Comparison of ENCODE assay signal across 8 cellular contexts in the genomic region with DNA sequence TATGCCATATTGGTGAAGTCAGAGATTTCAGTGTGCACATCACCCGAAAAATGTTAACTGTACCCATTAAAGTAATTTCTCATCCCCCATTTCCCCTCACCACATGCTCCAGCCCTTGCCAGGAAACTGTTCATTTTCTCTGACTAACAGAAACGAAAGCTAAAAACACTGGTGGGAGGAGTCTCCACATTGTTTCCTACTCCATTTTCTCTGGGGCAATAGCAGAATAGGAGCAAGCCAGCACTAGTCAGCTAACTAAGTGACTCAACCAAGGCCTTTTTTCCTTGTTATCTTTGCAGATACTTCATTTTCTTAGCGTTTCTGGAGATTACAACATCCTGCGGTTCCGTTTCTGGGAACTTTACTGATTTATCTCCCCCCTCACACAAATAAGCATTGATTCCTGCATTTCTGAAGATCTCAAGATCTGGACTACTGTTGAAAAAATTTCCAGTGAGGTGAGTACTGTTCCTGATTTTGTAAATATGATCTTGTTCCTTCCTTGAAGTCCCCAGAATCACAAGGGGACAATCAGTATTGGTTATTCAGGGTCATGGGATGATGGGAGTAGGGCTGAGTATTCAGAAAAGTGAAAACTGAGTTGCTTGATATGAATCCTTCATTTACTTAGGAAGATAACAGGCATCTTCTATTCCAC. TPM values are rescaled to one million over a fixed set of nuclear protein-coding genes. Genes with fewer than 3 reads are reported as not detected.
DNase-seq lines count a peak whose midpoint lies in the region; ATAC-seq and TF ChIP-seq lines count a peak whose summit lies in the region.

A gene (plus strand): TSS at position 204 of the 658 bp plus-strand sequence. CDS start 4,774 bp downstream, outside the sequence.

- H3K36me3 ChIP-seq in naive thymus-derived CD4-positive, alpha-beta T cell (ENCODE audit: control insufficient read depth in 2 of 3, insufficient read depth in 3 of 3, low read length in 3 of 3): no peaks in the 10 kb centered on the region
- H3K36me3 ChIP-seq in thyroid gland: no peaks in the 10 kb centered on the region

- H3K36me3 Mint-ChIP-seq in activated CD8-positive, alpha-beta T cell treated with anti-CD3 and anti-CD28 coated beads for 36 hours (ENCODE audit: low read depth): peaks cover 66% of the 10 kb centered on the region
- peaks cover 0 to 55% (median 10%) of the 10 kb centered on the region in 5 donors for H3K36me3 Mint-ChIP-seq in naive thymus-derived CD4-positive, alpha-beta T cell

- intact Hi-C loops in activated CD8-positive, alpha-beta T cell treated with anti-CD3 and anti-CD28 coated beads for 36 hours (cut with micrococcal nuclease): loop anchor here (5.0 kb wide), 1 partner anchor 67 kb away; a partner anchor contains a TSS
- intact Hi-C loops in naive thymus-derived CD4-positive, alpha-beta T cell (cut with micrococcal nuclease): loop anchor here (1.0 to 5.0 kb wide), 7 partner anchors 12 to 1873 kb away; a partner anchor contains a TSS
- intact Hi-C loops in thyroid gland (cut with DNase I): no loop called here

- peak within 1 kb of the TSS; percentile 96 for H3K27ac Mint-ChIP-seq in activated CD8-positive, alpha-beta T cell treated with anti-CD3 and anti-CD28 coated beads for 36 hours
- peak within 1 kb of the TSS; percentile 92 to 99 (median 96) for H3K27ac Mint-ChIP-seq in naive thymus-derived CD4-positive, alpha-beta T cell

- POLR2A ChIA-PET in activated CD8-positive, alpha-beta T cell treated with anti-CD3 and anti-CD28 coated beads for 36 hours (lab: Charles Lee): interaction anchor here (0.6 to 3.4 kb wide), 18 partner anchors 9 to 914 kb away, joined by 3 to 33 read pairs (median 4); a partner anchor contains a TSS
- POLR2A ChIA-PET in naive thymus-derived CD4-positive, alpha-beta T cell (lab: Charles Lee): interaction anchor here (0.6 to 1.7 kb wide), 6 partner anchors 11 to 80 kb away, joined by 3 to 7 read pairs (median 3); no protein-coding TSS in a partner anchor

- H3K4me3 Mint-ChIP-seq in activated CD8-positive, alpha-beta T cell treated with anti-CD3 and anti-CD28 coated beads for 36 hours: peak within 1 kb of the TSS; percentile 83
- peak within 1 kb of the TSS; percentile 85 to 98 (median 92) for H3K4me3 Mint-ChIP-seq in naive thymus-derived CD4-positive, alpha-beta T cell

- peak; percentile 59 for TF ChIP-seq POLR2A in GM15510 (IDR thresholded peaks at IDR 0.05; ENCODE audit: borderline replicate concordance, extremely low read depth, insufficient read length)
- peak in 1 of 2 donors; percentile 59 for TF ChIP-seq POLR2A in thyroid gland (IDR thresholded peaks at IDR 0.05)

- peak; percentile 75 for ATAC-seq in HG02571 (IDR thresholded peaks at IDR 0.05; ENCODE audit: unreplicated experiment)
- ATAC-seq in activated CD8-positive, alpha-beta T cell treated with anti-CD3 and anti-CD28 coated beads for 36 hours: peak; percentile 68
- ATAC-seq in naive thymus-derived CD4-positive, alpha-beta T cell: peak; percentile 84

- peak within 1 kb of the TSS; percentile 86 for H3K4me3 ChIP-seq in naive thymus-derived CD4-positive, alpha-beta T cell (ENCODE audit: low read length)
- H3K4me3 ChIP-seq in thyroid gland (replicated peaks in 1 of 3): peak within 1 kb of the TSS in 2 of 3 donors; percentile 8 to 33

- H3K27ac ChIP-seq in epithelial cell of prostate (peak within 1 kb of the TSS; percentile 94), thyroid gland (peak within 1 kb of the TSS; percentile 34 to 85 (median 82))
- H3K27ac ChIP-seq in naive thymus-derived CD4-positive, alpha-beta T cell (ENCODE audit: low read depth, low read length): peak within 1 kb of the TSS; percentile 87

- DNase-seq in NCI-H1436 treated with DMSO at 0.1 percent for 48 hours (lab: John Stamatoyannopoulos, UW) (peak; percentile 26), epithelial cell of prostate (ENCODE audit: low read depth, low spot score) (peak; percentile 81), thyroid gland (peak; percentile 9 to 17), D341Med (ENCODE audit: low spot score) (no peak)
- DNase-seq in activated CD8-positive, alpha-beta T cell treated with anti-CD3 and anti-CD28 coated beads for 36 hours: peak; percentile 72
- DNase-seq in naive thymus-derived CD4-positive, alpha-beta T cell: peak in 8 of 9 donors; percentile 56 to 80 (median 71)

- H3K27me3 Mint-ChIP-seq in activated CD8-positive, alpha-beta T cell treated with anti-CD3 and anti-CD28 coated beads for 36 hours: no peaks in the 10 kb centered on the region
- no peaks in the 10 kb centered on the region for H3K27me3 Mint-ChIP-seq in naive thymus-derived CD4-positive, alpha-beta T cell

- peaks cover 28% of the 10 kb centered on the region in 2 donors for H3K4me1 ChIP-seq in naive thymus-derived CD4-positive, alpha-beta T cell (ENCODE audit: control insufficient read depth in 2 of 2, insufficient read depth in 2 of 2, low read length in 2 of 2)
- H3K4me1 ChIP-seq in thyroid gland: peaks cover 0 to 12% of the 10 kb centered on the region in 2 donors

- no peak for TF ChIP-seq CTCF in activated CD8-positive, alpha-beta T cell treated with anti-CD3 and anti-CD28 coated beads for 36 hours (IDR thresholded peaks at IDR 0.05)
- TF ChIP-seq CTCF in thyroid gland (IDR thresholded peaks at IDR 0.05): no peak

- H3K9me3 Mint-ChIP-seq in activated CD8-positive, alpha-beta T cell treated with anti-CD3 and anti-CD28 coated beads for 36 hours: no peaks in the 10 kb centered on the region
- peaks cover 0 to 7% (median 0%) of the 10 kb centered on the region in 11 donors for H3K9me3 Mint-ChIP-seq in naive thymus-derived CD4-positive, alpha-beta T cell

- H3K27me3 ChIP-seq in naive thymus-derived CD4-positive, alpha-beta T cell (ENCODE audit: control insufficient read depth in 2 of 2, insufficient read depth in 2 of 2, low read length in 2 of 2): no peaks in the 10 kb centered on the region
- H3K27me3 ChIP-seq in thyroid gland: no peaks in the 10 kb centered on the region

- 16 to 40% methylated on average over 5 of the region's 5 CpGs for WGBS in thyroid gland, 2 donors

- H3K9me3 ChIP-seq in naive thymus-derived CD4-positive, alpha-beta T cell (ENCODE audit: control insufficient read depth in 2 of 3, low read length in 3 of 3): no peaks in the 10 kb centered on the region
- no peaks in the 10 kb centered on the region for H3K9me3 ChIP-seq in thyroid gland

- peaks cover 33% of the 10 kb centered on the region for H3K4me1 Mint-ChIP-seq in activated CD8-positive, alpha-beta T cell treated with anti-CD3 and anti-CD28 coated beads for 36 hours (ENCODE audit: low read depth)
- H3K4me1 Mint-ChIP-seq in naive thymus-derived CD4-positive, alpha-beta T cell: peaks cover 37 to 64% (median 54%) of the 10 kb centered on the region in 7 donors

- CTCF ChIA-PET in activated CD8-positive, alpha-beta T cell treated with anti-CD3 and anti-CD28 coated beads for 36 hours (lab: Charles Lee): interaction anchor here (0.8 to 1.7 kb wide), 3 partner anchors 67 to 81 kb away, joined by 3 to 5 read pairs (median 3); a partner anchor contains a TSS
- CTCF ChIA-PET in naive thymus-derived CD4-positive, alpha-beta T cell (lab: Charles Lee): interaction anchor here (0.6 to 1.0 kb wide), 2 partner anchors 20 to 763 kb away, joined by 3 to 5 read pairs; no protein-coding TSS in a partner anchor

RNA-seq across cellular contexts. Expression of the gene that starts here (rescaled TPM):
- total RNA-seq in activated CD8-positive, alpha-beta T cell treated with anti-CD3 and anti-CD28 coated beads for 36 hours: 100 to 1,000 TPM; 190 to 199 TPM
- total RNA-seq in naive thymus-derived CD4-positive, alpha-beta T cell: 100 to 1,000 TPM in 2 of 5 experiments, 10 to 100 TPM in 3; 42.4 to 307 (median 96.0) TPM
- 10 to 100 TPM; 46.1 to 48.0 TPM for polyA plus RNA-seq in naive thymus-derived CD4-positive, alpha-beta T cell
- 100 to 1,000 TPM in 1 of 4 donors, 10 to 100 TPM in 3; 29.8 to 110 (median 49.5) TPM for total RNA-seq in thyroid gland
